ENCODE assay signal across 14 cellular contexts in the genomic region with DNA sequence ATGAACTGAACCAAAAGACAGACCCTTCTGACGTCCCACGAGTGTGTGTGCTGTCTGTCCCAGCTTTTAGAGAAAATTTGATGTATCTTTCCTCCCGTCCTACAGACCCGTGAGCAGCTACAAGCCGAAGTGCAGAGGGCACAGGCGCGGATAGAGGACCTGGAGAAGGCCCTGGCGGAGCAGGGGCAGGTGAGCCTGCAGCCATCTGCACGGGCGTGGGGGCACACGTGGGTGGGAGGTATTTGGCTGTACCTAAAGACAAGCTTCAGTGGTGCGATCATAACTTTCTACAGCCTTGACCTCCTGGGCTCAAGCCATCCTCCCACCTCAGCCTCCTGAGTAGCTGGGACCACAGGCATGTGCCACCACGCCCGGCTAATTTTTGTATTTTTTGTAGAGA. TPM values are rescaled to one million over a fixed set of nuclear protein-coding genes. Genes with fewer than 3 reads are reported as not detected.
DNase-seq lines count a peak whose midpoint lies in the region; ATAC-seq, FAIRE-seq and TF ChIP-seq lines count a peak whose summit lies in the region.
"Had no signal": no experiment of that assay in that cellular context is flagged by ENCODE, and none has a peak within 500 bp of the region (broad histone marks: within the 10 kb centered on the region; RNA-seq: fewer than 3 reads in every experiment).

No MANE protein-coding gene starts in this region.

- no peaks in the 10 kb centered on the region for H3K36me3 ChIP-seq in right lobe of liver
- no peaks in the 10 kb centered on the region for H3K36me3 ChIP-seq in HepG2 (replicated peaks in 1 of 2; ENCODE audit: control insufficient read depth in 1 of 2, insufficient read depth in 2 of 2, low read length in 2 of 2)
- H3K36me3 ChIP-seq in kidney (ENCODE audit: control insufficient read depth in 1 of 2, insufficient read depth in 2 of 2, low read length in 2 of 2) = no peaks in the 10 kb centered on the region
- H3K36me3 ChIP-seq: HAP-1 had no signal

- TF ChIP-seq RAD21 in HepG2 (CRISPR knock-in tag; IDR thresholded peaks at IDR 0.05) = no peak

- peaks cover 2% of the 10 kb centered on the region; the same call in 1 of the 2 replicates for H4K20me1 ChIP-seq in HepG2 (ENCODE audit: insufficient read depth, low read length)

- H3K4me3 ChIP-seq in right lobe of liver = no peak overlapping the region
- no peak overlapping the region for H3K4me3 ChIP-seq in HepG2 (replicated peaks in 1 of 3; ENCODE audit: insufficient read depth in 1 of 3, low read depth in 2 of 3, low read length in 3 of 3)
- H3K4me3 ChIP-seq in kidney (ENCODE audit: low read length in 2 of 2) = no peak overlapping the region
- H3K4me3 ChIP-seq: HAP-1 had no signal

- POLR2A ChIA-PET in HepG2 (lab: Yijun Ruan, JAX) = no interaction called here

- H3K27me3 ChIP-seq in right lobe of liver = no peaks in the 10 kb centered on the region
- H3K27me3 ChIP-seq in HepG2 (ENCODE audit: control insufficient read depth in 1 of 2, insufficient read depth in 2 of 2, low read length in 2 of 2) = peaks cover 8 to 30% of the 10 kb centered on the region in 2 experiments; a peak in 4 of 5 replicates

- 84% methylated on average over 8 of the region's 14 CpGs for WGBS in right lobe of liver (ENCODE audit: insufficient coverage, low coverage, low lambda C conversion rate, missing lambda C conversion rate)
- 23% methylated on average over 10 of the region's 14 CpGs for WGBS in HepG2 (ENCODE audit: low lambda C conversion rate)

- intact Hi-C loops in right lobe of liver (cut with DNase I) (loop anchor here in 1 of 2 donors (10.0 kb wide), 1 partner anchor 250 kb away; no protein-coding TSS in a partner anchor), HepG2 (cut with micrococcal nuclease; ENCODE audit: unreplicated experiment) (no loop called here), kidney (cut with DNase I) (no loop called here), posterior vena cava (cut with DNase I) (loop anchor here in 1 of 2 donors (10.0 kb wide), 1 partner anchor 260 kb away; no protein-coding TSS in a partner anchor)

- no peak overlapping the region for H2AFZ ChIP-seq in HepG2 (ENCODE audit: low read length)

- H3K79me2 ChIP-seq in HepG2 (ENCODE audit: insufficient read depth, low read length) = no peaks in the 10 kb centered on the region

- CTCF ChIA-PET in HepG2 (lab: Yijun Ruan, JAX; ENCODE audit: low intra/inter-chr PET ratio, low total read pairs) = no interaction called here

- FAIRE-seq in HepG2 (lab: Jason Lieb, UNC) = no peak
- FAIRE-seq in kidney (lab: Jason Lieb, UNC) = no peak
- FAIRE-seq: A204.1, GM19239, H1 had no signal

- no peak overlapping the region for H3K4me2 ChIP-seq in HepG2 (ENCODE audit: low read depth, low read length)

- H3K9ac ChIP-seq in HepG2 (ENCODE audit: insufficient read depth, low read depth, low read length) (no peak overlapping the region), kidney (ENCODE audit: low read length in 2 of 2) (no peak overlapping the region)

- TF ChIP-seq POLR2A in right lobe of liver (IDR thresholded peaks at IDR 0.05) (no peak), HepG2 (IDR thresholded peaks at IDR 0.05; ENCODE audit: insufficient read depth in 1 of 2, low read depth in 2 of 2, low read length in 2 of 2) (no peak)

- no peak overlapping the region for H3K27ac ChIP-seq in right lobe of liver
- no peak overlapping the region for H3K27ac ChIP-seq in HepG2 (ENCODE audit: extremely low read length, insufficient read depth, low read length)
- H3K27ac ChIP-seq in kidney (ENCODE audit: low read depth in 2 of 2, low read length in 2 of 2) = no peak overlapping the region

- TF ChIP-seq EP300 in HepG2 (IDR thresholded peaks at IDR 0.05; ENCODE audit: low read depth in 2 of 2, low read length in 2 of 2) (no peak), HepG2 (CRISPR knock-in tag; IDR thresholded peaks at IDR 0.05; ENCODE audit: borderline replicate concordance) (no peak)

- BruUV-seq in HepG2 (replicated peaks; lab: Mats Ljungman, UMichigan) = no TSS peak

- in situ Hi-C loops in HepG2 (cut with HindIII; ENCODE audit: extremely low pct_ligation_motif_present, low pct_unique_long_range_greater_than_20kb) = loop anchor here (10.0 kb wide), 1 partner anchor 250 kb away; no protein-coding TSS in a partner anchor

- H3K4me1 ChIP-seq in right lobe of liver (no peaks in the 10 kb centered on the region), HepG2 (ENCODE audit: insufficient read depth, low read length) (no peaks in the 10 kb centered on the region), kidney (ENCODE audit: control insufficient read depth in 1 of 2, insufficient read depth in 1 of 2, low read depth in 1 of 2, low read length in 2 of 2) (no peaks in the 10 kb centered on the region)
- H3K4me1 ChIP-seq: HAP-1 had no signal

- TF ChIP-seq CTCF in right lobe of liver (IDR thresholded peaks at IDR 0.05) (no peak), HepG2 (CRISPR knock-in tag; IDR thresholded peaks at IDR 0.05) (no peak), kidney (IDR thresholded peaks at IDR 0.05; ENCODE audit: borderline replicate concordance, extremely low read depth, insufficient read depth) (no peak)

- ATAC-seq in right lobe of liver (no peak), HepG2 (no peak)

- no peaks in the 10 kb centered on the region for H3K9me3 ChIP-seq in right lobe of liver
- H3K9me3 ChIP-seq in HepG2 (ENCODE audit: low read length) = no peaks in the 10 kb centered on the region
- no peaks in the 10 kb centered on the region for H3K9me3 ChIP-seq in kidney (ENCODE audit: control insufficient read depth in 1 of 2, low read length in 2 of 2)
- H3K9me3 ChIP-seq: HAP-1 had no signal

- DNase-seq in right lobe of liver (peak in 2 of 3 donors; percentile 6 to 35), HepG2 (ENCODE audit: low spot score) (no peak), kidney (peak; percentile 48), posterior vena cava (ENCODE audit: low spot score) (peak; percentile 63), NCI-H345 (lab: John Stamatoyannopoulos, UW) (no peak), MV-4-11 (lab: John Stamatoyannopoulos, UW) (no peak), amniotic stem cell (lab: John Stamatoyannopoulos, UW) (no peak)
- DNase-seq: DMS53, GF-D8 had no signal

TF ChIP-seq in HepG2, 621 proteins besides CTCF, POLR2A, EP300 and RAD21 (continues in another document):
- TF ChIP-seq RCOR2 (CRISPR knock-in tag; IDR thresholded peaks at IDR 0.05) (no peak), MLLT10 (CRISPR knock-in tag; IDR thresholded peaks at IDR 0.05) (no peak), SOX5 (CRISPR knock-in tag; IDR thresholded peaks at IDR 0.05; ENCODE audit: borderline replicate concordance) (no peak), SRSF4 (IDR thresholded peaks at IDR 0.05; ENCODE audit: low read depth, low read length, poor library complexity, severe bottlenecking) (no peak), SSRP1 (CRISPR knock-in tag; IDR thresholded peaks at IDR 0.05) (no peak), ZBTB38 (CRISPR knock-in tag; IDR thresholded peaks at IDR 0.05) (no peak), NR2C2 (CRISPR knock-in tag; IDR thresholded peaks at IDR 0.05; ENCODE audit: borderline replicate concordance) (no peak), ISX (CRISPR knock-in tag; conservative IDR thresholded peaks at IDR 0.05) (no peak), WIZ (CRISPR knock-in tag; IDR thresholded peaks at IDR 0.05) (no peak), ZBTB3 (CRISPR knock-in tag; IDR thresholded peaks at IDR 0.05; ENCODE audit: borderline replicate concordance, low read depth) (no peak), ZNF160 (CRISPR knock-in tag; IDR thresholded peaks at IDR 0.05) (no peak), RBM22 (optimal IDR thresholded peaks at IDR 0.05; ENCODE audit: low read length) (no peak)
- TF ChIP-seq, protein P1, sequence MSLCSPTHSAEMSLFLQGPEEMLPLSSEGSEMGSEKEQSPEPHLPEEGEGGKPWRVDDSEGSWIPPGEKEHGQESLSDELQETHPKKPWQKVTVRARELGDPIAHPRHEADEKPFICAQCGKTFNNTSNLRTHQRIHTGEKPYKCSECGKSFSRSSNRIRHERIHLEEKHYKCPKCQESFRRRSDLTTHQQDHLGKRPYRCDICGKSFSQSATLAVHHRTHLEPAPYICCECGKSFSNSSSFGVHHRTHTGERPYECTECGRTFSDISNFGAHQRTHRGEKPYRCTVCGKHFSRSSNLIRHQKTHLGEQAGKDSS (CRISPR knock-in tag; IDR thresholded peaks at IDR 0.05; ENCODE audit: borderline replicate concordance, low read depth) = no peak
- TF ChIP-seq, protein P2, sequence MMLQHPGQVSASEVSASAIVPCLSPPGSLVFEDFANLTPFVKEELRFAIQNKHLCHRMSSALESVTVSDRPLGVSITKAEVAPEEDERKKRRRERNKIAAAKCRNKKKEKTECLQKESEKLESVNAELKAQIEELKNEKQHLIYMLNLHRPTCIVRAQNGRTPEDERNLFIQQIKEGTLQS (CRISPR knock-in tag; IDR thresholded peaks at IDR 0.05) = no peak

RNA-seq across cellular contexts. Expression of a gene that starts 41.7 kb away (rescaled TPM):
- total RNA-seq in right lobe of liver = under 1 TPM in 3 of 6 experiments, not detected in 3; 0.24 to 0.31 (median 0.25) TPM
- 0.38 and 0.84 TPM in 2 replicates for total RNA-seq in HepG2 (2016; rRNA removed; fragmentation: Illumina TruSeq; extraction: Trizol)
- 0.30 and 0.53 TPM in 2 replicates for total RNA-seq in HepG2 (2016; cell fraction: cytosol; rRNA removed; fragmentation: Illumina TruSeq; extraction: Trizol; ENCODE audit: low read depth)
- total RNA-seq in HepG2 (2016; cell fraction: insoluble cytoplasmic fraction; rRNA removed; fragmentation: Illumina TruSeq; extraction: Trizol) = 0.28 and 0.67 TPM in 2 replicates
- total RNA-seq in HepG2 (2016; cell fraction: membrane; rRNA removed; fragmentation: Illumina TruSeq; extraction: Trizol) = 0.65 and 0.72 TPM in 2 replicates
- total RNA-seq in HepG2 (2016; cell fraction: nucleus; rRNA removed; fragmentation: Illumina TruSeq; extraction: Trizol) = 0.25 and 0.85 TPM in 2 replicates
- polyA plus RNA-seq in HepG2 (2011; rRNA removed) = 1.2 and 2.1 TPM in 2 replicates
- 0.87 and 0.98 TPM in 2 replicates for polyA plus RNA-seq in HepG2 (2011; cell fraction: cytosol; rRNA removed)
- polyA plus RNA-seq in HepG2 (2011; cell fraction: nucleus; rRNA removed) = 6.5 and 9.7 TPM in 2 replicates
- 0.76 and 1.7 TPM in 2 replicates for polyA plus RNA-seq in HepG2 (2012)
- 0.43 and 0.57 TPM in 2 replicates for polyA plus RNA-seq in HepG2 (2016; cell fraction: cytosol; fragmentation: Illumina TruSeq; extraction: Trizol; ENCODE audit: low read depth)
- polyA plus RNA-seq in HepG2 (2016; cell fraction: insoluble cytoplasmic fraction; fragmentation: Illumina TruSeq; extraction: Trizol; ENCODE audit: low read depth) = 0.42 and 0.70 TPM in 2 replicates
- 0.53 and 0.62 TPM in 2 replicates for polyA plus RNA-seq in HepG2 (2016; cell fraction: membrane; fragmentation: Illumina TruSeq; extraction: Trizol; ENCODE audit: low read depth)
- 1.1 and 1.7 TPM in 2 replicates for polyA plus RNA-seq in HepG2 (2016; cell fraction: nucleus; fragmentation: Illumina TruSeq; extraction: Trizol; ENCODE audit: insufficient read depth, low read depth)
- polyA minus RNA-seq in HepG2 (2011; rRNA and poly(A)+ RNA removed; ENCODE audit: low replicate concordance) = 0.07 and 2.3 TPM in 2 replicates
- 1.1 and 1.6 TPM in 2 replicates for polyA minus RNA-seq in HepG2 (2011; cell fraction: cytosol; rRNA and poly(A)+ RNA removed)
- polyA minus RNA-seq in HepG2 (2011; cell fraction: nucleus; rRNA and poly(A)+ RNA removed) = 1.2 TPM in 2 replicates
- total RNA-seq in kidney = 0.60 TPM
- not detected for polyA plus RNA-seq in kidney (ENCODE audit: insufficient read depth, low read depth, low replicate concordance)
- total RNA-seq in posterior vena cava = 1 to 10 TPM; 1.4 to 2.1 TPM
- total RNA-seq: HT-29 had no signal

Comparison
In these comparisons a context has a peak if more than half of its experiments do, and no peak if none do; other contexts are left out.
1. DNase-seq: peak in right lobe of liver (2 of 3), kidney (single experiment) and posterior vena cava (single experiment); none in HepG2 (single experiment), NCI-H345 (single experiment), MV-4-11 (single experiment) and amniotic stem cell (single experiment).